13 cellular contexts compared by ENCODE assay signal in the genomic region with DNA sequence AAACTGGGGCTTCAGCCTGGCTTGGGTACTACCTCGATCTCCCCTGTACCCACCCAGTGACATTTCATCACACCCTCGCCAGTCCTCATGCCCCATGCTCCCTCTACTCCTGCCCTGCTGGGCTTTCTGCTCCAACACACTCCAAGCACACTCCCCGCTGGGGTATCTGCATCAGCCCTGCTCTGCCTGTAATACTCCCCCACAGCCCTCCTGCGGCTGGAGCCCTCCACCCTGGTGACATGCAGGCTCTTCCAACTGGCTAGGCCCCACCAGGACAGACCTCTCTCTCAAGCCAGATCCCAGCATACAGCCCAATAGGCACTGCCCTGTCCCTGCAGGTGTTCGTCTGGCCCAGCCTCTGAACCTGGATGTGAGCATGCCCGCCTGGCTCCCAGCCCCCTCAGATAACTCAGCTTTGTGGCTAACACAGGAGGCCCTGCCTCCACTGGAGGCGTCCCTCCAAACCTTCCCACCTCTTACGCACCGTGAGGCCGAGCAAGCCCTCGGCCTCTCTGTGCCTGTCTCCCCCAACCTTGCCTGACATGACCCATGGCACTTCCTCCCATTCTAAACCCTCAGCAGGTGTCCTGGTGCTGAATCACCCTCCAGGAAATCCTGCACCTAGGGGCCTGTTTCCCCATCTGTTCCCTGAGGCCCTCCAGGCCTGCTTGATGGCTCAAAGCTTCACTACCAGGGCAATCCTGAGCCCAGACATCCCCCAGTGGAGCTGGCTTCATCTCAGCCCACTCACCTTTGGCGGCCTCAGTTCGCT. TPM values are rescaled to one million over a fixed set of nuclear protein-coding genes. Genes with fewer than 3 reads are reported as not detected.
A peak's percentile ranks its signal among the peaks of the same experiment; 100 is the strongest.
DNase-seq lines count a peak whose midpoint lies in the region; ATAC-seq and TF ChIP-seq lines count a peak whose summit lies in the region.
"Had no signal": no experiment of that assay in that cellular context is flagged by ENCODE, and none has a peak within 500 bp of the region (broad histone marks: within the 10 kb centered on the region; RNA-seq: fewer than 3 reads in every experiment).

No MANE protein-coding gene starts in this region.

- DNase-seq in GM23338 (ENCODE audit: low spot score) (peak; percentile 32), PC-3 (peak; percentile 9), immature natural killer cell (peak; percentile 47 to 56 (median 53))
- no peak for DNase-seq in activated CD4-positive, alpha-beta T cell treated with anti-CD3 and anti-CD28 coated beads, Interleukin-2, amount 50 U/mL, for 1 hour
- DNase-seq: esophagus squamous epithelium, T-helper 9 cell had no signal

- H3F3A ChIP-seq in GM23338 (replicated peaks; ENCODE audit: low read depth) (0 out of 2 replicates have a peak, but pooled peaks cover 3% of the 10 kb centered on the region), PC-3 (ENCODE audit: low read length, unreplicated experiment) (no peaks in the 10 kb centered on the region)

- POLR2A ChIA-PET in PC-3 (lab: Charles Lee; ENCODE audit: unreplicated experiment), result no interaction called here

- CTCF ChIA-PET in PC-3 (lab: Charles Lee), result no interaction called here

- H3K27ac ChIP-seq in C4-2B (peak overlapping the region; percentile 2; the same call in 1 of the 2 replicates), GM23338 (ENCODE audit: low read depth) (peak overlapping the region; percentile 69; the same call in 1 of the 2 replicates), PC-3 (ENCODE audit: low read length) (no peak overlapping the region)
- H3K27ac ChIP-seq: esophagus squamous epithelium, lower lobe of right lung had no signal

- H4K20me1 ChIP-seq in GM23338 (replicated peaks; ENCODE audit: insufficient read depth) (no peaks in the 10 kb centered on the region; the same call in 1 of the 2 replicates), PC-3 (ENCODE audit: low read length) (no peaks in the 10 kb centered on the region)

- H3K36me3 Mint-ChIP-seq in GM23338 (ENCODE audit: low read depth) (peaks cover 25% of the 10 kb centered on the region), immature natural killer cell (peaks cover 0 to 4% (median 4%) of the 10 kb centered on the region in 3 donors)
- H3K36me3 Mint-ChIP-seq: activated naive CD8-positive, alpha-beta T cell had no signal

- H3K4me1 Mint-ChIP-seq in GM23338 (peaks cover 17% of the 10 kb centered on the region), immature natural killer cell (peaks cover 51 to 54% of the 10 kb centered on the region in 2 donors)

- H3K4me2 ChIP-seq in GM23338 (peak overlapping the region; percentile 33; the same call in 1 of the 2 replicates), PC-3 (ENCODE audit: low read length) (no peak overlapping the region)

- no peaks in the 10 kb centered on the region for H3K27me3 ChIP-seq in GM23338 (ENCODE audit: insufficient read depth)
- H3K27me3 ChIP-seq in PC-3 (ENCODE audit: low read length), result no peaks in the 10 kb centered on the region
- H3K27me3 ChIP-seq: esophagus squamous epithelium had no signal

- H3K4me3 ChIP-seq in GM23338 (no peak overlapping the region), PC-3 (ENCODE audit: low read length) (no peak overlapping the region)
- H3K4me3 ChIP-seq: esophagus squamous epithelium, lower lobe of right lung, skin epidermis had no signal

- H3K79me2 ChIP-seq in GM23338 (replicated peaks; ENCODE audit: insufficient read depth), result no peaks in the 10 kb centered on the region
- H3K79me2 ChIP-seq in PC-3 (ENCODE audit: low read length), result no peaks in the 10 kb centered on the region

- no TSS peak for BruUV-seq in PC-3 (replicated peaks; lab: Mats Ljungman, UMichigan)

- no peak for TF ChIP-seq CTCF in C4-2B (conservative IDR thresholded peaks at IDR 0.05)
- TF ChIP-seq CTCF in GM23338 (conservative IDR thresholded peaks at IDR 0.05; ENCODE audit: low read depth in 2 of 2), result no peak
- no peak for TF ChIP-seq CTCF in PC-3 (conservative IDR thresholded peaks at IDR 0.05; ENCODE audit: low read depth, low read length)

- 0 out of 2 replicates have a peak, but pooled peaks cover 4% of the 10 kb centered on the region for H3K36me3 ChIP-seq in GM23338 (ENCODE audit: insufficient read depth)
- no peaks in the 10 kb centered on the region for H3K36me3 ChIP-seq in PC-3 (ENCODE audit: low read depth, low read length)

- H3K9me2 ChIP-seq in GM23338 (ENCODE audit: insufficient read depth) (no peaks in the 10 kb centered on the region), PC-3 (replicated peaks; ENCODE audit: low read length) (no peaks in the 10 kb centered on the region)

- H2AFZ ChIP-seq in GM23338 (no peak overlapping the region), PC-3 (ENCODE audit: low read length) (no peak overlapping the region)

- ATAC-seq in GM23338, result peak; percentile 12
- no peak for ATAC-seq in PC-3
- no peak for ATAC-seq in HG03025 (IDR thresholded peaks at IDR 0.05; ENCODE audit: low FRiP score, unreplicated experiment)
- no peak for ATAC-seq in HG03280 (IDR thresholded peaks at IDR 0.05; ENCODE audit: unreplicated experiment)
- no peak for ATAC-seq in GM18868 (IDR thresholded peaks at IDR 0.05; ENCODE audit: unreplicated experiment)

- peaks cover 10% of the 10 kb centered on the region for H3K4me1 ChIP-seq in GM23338 (ENCODE audit: insufficient read depth)
- H3K4me1 ChIP-seq in PC-3 (ENCODE audit: insufficient read depth, low read length), result peaks cover 9% of the 10 kb centered on the region; the same call in 1 of the 2 replicates

- H3K9me3 Mint-ChIP-seq in GM23338, result no peaks in the 10 kb centered on the region
- no peaks in the 10 kb centered on the region for H3K9me3 Mint-ChIP-seq in immature natural killer cell

- H3K27ac Mint-ChIP-seq in GM23338 (peak overlapping the region; percentile 90), immature natural killer cell (peak overlapping the region; percentile 71 to 97 (median 88))
- H3K27ac Mint-ChIP-seq: activated naive CD8-positive, alpha-beta T cell had no signal

- H3K4me3 Mint-ChIP-seq in GM23338 (peak overlapping the region; percentile 28; the same call in 2 of the 3 replicates), immature natural killer cell (peak overlapping the region; percentile 68 to 86 (median 80))
- H3K4me3 Mint-ChIP-seq: activated naive CD8-positive, alpha-beta T cell had no signal

- H3K9me3 ChIP-seq in PC-3 (ENCODE audit: low read length), result no peaks in the 10 kb centered on the region
- H3K9me3 ChIP-seq: esophagus squamous epithelium, lower lobe of right lung had no signal

- intact Hi-C loops in PC-3 (cut with micrococcal nuclease), result no loop called here

- H3K27me3 Mint-ChIP-seq in GM23338 (ENCODE audit: insufficient read depth, low read depth, poor library complexity) (peaks cover 3% of the 10 kb centered on the region), immature natural killer cell (ENCODE audit: low read depth in 3 of 3) (peaks cover 2 to 16% (median 2%) of the 10 kb centered on the region in 3 donors)
- H3K27me3 Mint-ChIP-seq: activated naive CD8-positive, alpha-beta T cell had no signal

- H3K9ac ChIP-seq in PC-3 (ENCODE audit: low read length), result no peak overlapping the region

TF ChIP-seq in GM23338, 12 proteins besides CTCF, POLR2A, EP300 and RAD21 (continues in another document):
- TF ChIP-seq REST (IDR thresholded peaks at IDR 0.05; ENCODE audit: unreplicated experiment), result no peak
- no peak for TF ChIP-seq EZH2phosphoT487 (IDR thresholded peaks at IDR 0.05; ENCODE audit: unreplicated experiment)
- TF ChIP-seq STAT1 (IDR thresholded peaks at IDR 0.05; ENCODE audit: unreplicated experiment), result no peak

RNA-seq across cellular contexts. Expression of gene TXNRD2, which starts 33.5 kb away (rescaled TPM):
- 11.2 and 14.1 TPM in 2 replicates for total RNA-seq in GM23338 (2014; rRNA removed; shearing (Covaris generic))
- polyA plus RNA-seq in GM23338 (2016; fragmentation: Nextera tagmentation; extraction: Ambion mirVana), result 9.2 and 12.4 TPM in 2 replicates
- total RNA-seq in PC-3 (2014; rRNA removed), result 23.0 and 32.1 TPM in 2 replicates
- 10 to 100 TPM; 11.0 to 17.1 (median 15.5) TPM for polyA plus RNA-seq in immature natural killer cell

RNA-seq across cellular contexts. Expression of gene COMT, which starts 33.5 kb away (rescaled TPM):
- 29.8 and 35.1 TPM in 2 replicates for total RNA-seq in GM23338 (2014; rRNA removed; shearing (Covaris generic))
- polyA plus RNA-seq in GM23338 (2016; fragmentation: Nextera tagmentation; extraction: Ambion mirVana) (29.6 and 32.6 TPM in 2 replicates), immature natural killer cell (100 to 1,000 TPM; 130 to 167 (median 155) TPM)
- 204 and 205 TPM in 2 replicates for total RNA-seq in PC-3 (2014; rRNA removed)

RNA-seq across cellular contexts. Expression of gene ARVCF, which starts 41.5 kb away (rescaled TPM):
- total RNA-seq in GM23338 (2014; rRNA removed; shearing (Covaris generic)), result 87.3 and 122 TPM in 2 replicates
- polyA plus RNA-seq in GM23338 (2016; fragmentation: Nextera tagmentation; extraction: Ambion mirVana) (15.3 and 15.6 TPM in 2 replicates), immature natural killer cell (10 to 100 TPM in 1 of 3 donors, 1 to 10 TPM in 2; 5.3 to 15.9 (median 5.3) TPM)
- 19.7 and 20.0 TPM in 2 replicates for total RNA-seq in PC-3 (2014; rRNA removed)

RNA-seq across cellular contexts. Expression of gene TANGO2, which starts 45.8 kb away (rescaled TPM):
- total RNA-seq in GM23338 (2014; rRNA removed; shearing (Covaris generic)), result 15.0 and 20.2 TPM in 2 replicates
- polyA plus RNA-seq in GM23338 (2016; fragmentation: Nextera tagmentation; extraction: Ambion mirVana) (6.7 and 6.9 TPM in 2 replicates), immature natural killer cell (10 to 100 TPM; 43.3 to 68.6 (median 56.6) TPM)
- total RNA-seq in PC-3 (2014; rRNA removed), result 23.5 and 33.7 TPM in 2 replicates
